In the genomic region with DNA sequence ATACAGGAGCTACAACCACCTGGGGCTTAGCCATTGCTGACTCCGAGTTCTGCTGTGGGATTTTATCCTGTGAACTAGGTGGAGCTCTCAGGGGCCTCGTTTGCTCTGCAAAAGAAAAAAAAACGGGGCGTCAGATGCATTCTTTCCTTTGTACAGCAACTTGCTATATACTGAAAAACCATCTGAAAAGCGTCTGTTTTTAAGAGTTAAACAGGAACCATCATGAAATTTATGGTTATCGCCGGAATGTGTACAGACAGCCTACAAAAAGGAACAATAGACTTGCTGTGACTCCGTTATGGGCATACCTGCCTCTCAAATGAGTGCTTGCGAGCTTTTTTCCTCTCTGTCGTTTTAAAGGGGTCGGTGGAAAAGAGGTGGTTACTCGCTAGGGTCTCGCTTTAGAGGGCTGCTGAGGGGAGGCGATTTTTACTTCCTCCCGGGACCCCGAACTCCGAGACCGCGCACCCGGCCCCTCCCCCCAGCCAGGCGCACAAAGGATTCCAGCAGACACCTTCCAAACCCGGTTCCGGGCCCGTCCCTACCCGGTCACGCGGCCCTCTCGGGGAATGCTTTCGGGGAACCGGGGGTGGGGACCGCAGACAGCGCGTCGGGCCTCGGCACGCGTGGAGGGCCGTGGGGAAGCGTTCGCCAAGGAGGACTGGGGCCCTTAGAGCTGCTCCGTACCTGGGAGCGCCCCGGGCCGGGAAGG, we compare ENCODE assay signal across 1 cellular context.
A peak's percentile ranks its signal among the peaks of the same experiment; 100 is the strongest.
TF ChIP-seq lines count a peak whose summit lies in the region.

No MANE protein-coding gene starts in this region.

TF ChIP-seq in IMR-90, 13 proteins besides CTCF, POLR2A, EP300 and RAD21 (continued from another document):
- TF ChIP-seq, protein P1, sequence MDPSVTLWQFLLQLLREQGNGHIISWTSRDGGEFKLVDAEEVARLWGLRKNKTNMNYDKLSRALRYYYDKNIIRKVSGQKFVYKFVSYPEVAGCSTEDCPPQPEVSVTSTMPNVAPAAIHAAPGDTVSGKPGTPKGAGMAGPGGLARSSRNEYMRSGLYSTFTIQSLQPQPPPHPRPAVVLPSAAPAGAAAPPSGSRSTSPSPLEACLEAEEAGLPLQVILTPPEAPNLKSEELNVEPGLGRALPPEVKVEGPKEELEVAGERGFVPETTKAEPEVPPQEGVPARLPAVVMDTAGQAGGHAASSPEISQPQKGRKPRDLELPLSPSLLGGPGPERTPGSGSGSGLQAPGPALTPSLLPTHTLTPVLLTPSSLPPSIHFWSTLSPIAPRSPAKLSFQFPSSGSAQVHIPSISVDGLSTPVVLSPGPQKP (IDR thresholded peaks at IDR 0.05; ENCODE audit: borderline replicate concordance, low read depth, low read length), result no peak
- TF ChIP-seq, protein P2, sequence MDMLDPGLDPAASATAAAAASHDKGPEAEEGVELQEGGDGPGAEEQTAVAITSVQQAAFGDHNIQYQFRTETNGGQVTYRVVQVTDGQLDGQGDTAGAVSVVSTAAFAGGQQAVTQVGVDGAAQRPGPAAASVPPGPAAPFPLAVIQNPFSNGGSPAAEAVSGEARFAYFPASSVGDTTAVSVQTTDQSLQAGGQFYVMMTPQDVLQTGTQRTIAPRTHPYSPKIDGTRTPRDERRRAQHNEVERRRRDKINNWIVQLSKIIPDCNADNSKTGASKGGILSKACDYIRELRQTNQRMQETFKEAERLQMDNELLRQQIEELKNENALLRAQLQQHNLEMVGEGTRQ (IDR thresholded peaks at IDR 0.05; ENCODE audit: low read depth, low read length), result 0 out of 2 replicates have a peak, but pooled peaks have one; percentile 26
- TF ChIP-seq FOS (IDR thresholded peaks at IDR 0.05; ENCODE audit: low read depth, low read length) (no peak), BHLHE40 (IDR thresholded peaks at IDR 0.05; ENCODE audit: low read depth, low read length) (peak; percentile 49; the same call in 1 of the 2 replicates), MAZ (IDR thresholded peaks at IDR 0.05; ENCODE audit: borderline replicate concordance, low read depth, low read length) (no peak), MXI1 (IDR thresholded peaks at IDR 0.05; ENCODE audit: borderline replicate concordance, low read depth, low read length) (0 out of 2 replicates have a peak, but pooled peaks have one; percentile 11), CHD1 (IDR thresholded peaks at IDR 0.05; ENCODE audit: low read depth, low read length) (0 out of 2 replicates have a peak, but pooled peaks have one; percentile 33), MAFK (IDR thresholded peaks at IDR 0.05; ENCODE audit: low read depth, low read length) (no peak)
